In the genomic region with DNA sequence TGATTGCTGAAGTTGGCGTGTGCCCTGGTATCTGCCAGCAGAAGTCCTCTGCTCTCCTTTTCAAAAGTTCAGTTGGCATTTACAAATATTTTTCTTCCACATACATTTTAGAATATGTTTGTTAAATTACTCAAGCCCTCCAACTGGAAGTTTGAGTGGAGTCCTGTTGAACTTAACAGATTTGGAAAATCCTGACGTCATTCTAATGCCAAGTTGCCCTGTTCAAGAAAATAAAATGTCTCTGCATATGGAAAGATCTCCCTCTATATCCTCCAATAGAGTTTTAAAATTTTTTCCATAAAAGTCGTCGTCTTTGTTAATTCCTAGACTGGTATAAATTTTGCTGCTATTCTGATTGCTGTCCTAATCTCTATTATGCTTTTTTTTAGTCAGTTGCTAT, we compare ENCODE assay signal across 1 cellular context.
TF ChIP-seq lines count a peak whose summit lies in the region.

No MANE protein-coding gene starts in this region.

TF ChIP-seq in GM12878, 131 proteins besides CTCF, POLR2A, EP300 and RAD21 (continued from another document):
- TF ChIP-seq PML (IDR thresholded peaks at IDR 0.05; ENCODE audit: low read length), result no peak
- no peak for TF ChIP-seq CREB1 (IDR thresholded peaks at IDR 0.05; ENCODE audit: low read depth)
- TF ChIP-seq, protein P1, sequence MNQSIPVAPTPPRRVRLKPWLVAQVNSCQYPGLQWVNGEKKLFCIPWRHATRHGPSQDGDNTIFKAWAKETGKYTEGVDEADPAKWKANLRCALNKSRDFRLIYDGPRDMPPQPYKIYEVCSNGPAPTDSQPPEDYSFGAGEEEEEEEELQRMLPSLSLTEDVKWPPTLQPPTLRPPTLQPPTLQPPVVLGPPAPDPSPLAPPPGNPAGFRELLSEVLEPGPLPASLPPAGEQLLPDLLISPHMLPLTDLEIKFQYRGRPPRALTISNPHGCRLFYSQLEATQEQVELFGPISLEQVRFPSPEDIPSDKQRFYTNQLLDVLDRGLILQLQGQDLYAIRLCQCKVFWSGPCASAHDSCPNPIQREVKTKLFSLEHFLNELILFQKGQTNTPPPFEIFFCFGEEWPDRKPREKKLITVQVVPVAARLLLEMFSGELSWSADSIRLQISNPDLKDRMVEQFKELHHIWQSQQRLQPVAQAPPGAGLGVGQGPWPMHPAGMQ (IDR thresholded peaks at IDR 0.05; ENCODE audit: borderline replicate concordance), result no peak
- TF ChIP-seq, protein P2, sequence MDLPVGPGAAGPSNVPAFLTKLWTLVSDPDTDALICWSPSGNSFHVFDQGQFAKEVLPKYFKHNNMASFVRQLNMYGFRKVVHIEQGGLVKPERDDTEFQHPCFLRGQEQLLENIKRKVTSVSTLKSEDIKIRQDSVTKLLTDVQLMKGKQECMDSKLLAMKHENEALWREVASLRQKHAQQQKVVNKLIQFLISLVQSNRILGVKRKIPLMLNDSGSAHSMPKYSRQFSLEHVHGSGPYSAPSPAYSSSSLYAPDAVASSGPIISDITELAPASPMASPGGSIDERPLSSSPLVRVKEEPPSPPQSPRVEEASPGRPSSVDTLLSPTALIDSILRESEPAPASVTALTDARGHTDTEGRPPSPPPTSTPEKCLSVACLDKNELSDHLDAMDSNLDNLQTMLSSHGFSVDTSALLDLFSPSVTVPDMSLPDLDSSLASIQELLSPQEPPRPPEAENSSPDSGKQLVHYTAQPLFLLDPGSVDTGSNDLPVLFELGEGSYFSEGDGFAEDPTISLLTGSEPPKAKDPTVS (IDR thresholded peaks at IDR 0.05; ENCODE audit: low read depth, low read length), result no peak
- no peak for TF ChIP-seq GATAD2B (conservative IDR thresholded peaks at IDR 0.05; ENCODE audit: low read depth)
- no peak for TF ChIP-seq ESRRA (IDR thresholded peaks at IDR 0.05; ENCODE audit: low read length)
- TF ChIP-seq KLF5 (IDR thresholded peaks at IDR 0.05; ENCODE audit: partially characterized antibody), result no peak
